8 cellular contexts compared by ENCODE assay signal in genomic region chr20:63230800-63231268, GRCh38. TPM values are rescaled to one million over a fixed set of nuclear protein-coding genes. Genes with fewer than 3 reads are reported as not detected.
DNase-seq lines count a peak whose midpoint lies in the region; ATAC-seq, FAIRE-seq and TF ChIP-seq lines count a peak whose summit lies in the region.

No MANE protein-coding gene starts in this region.

- intact Hi-C loops in HepG2 (cut with micrococcal nuclease; ENCODE audit: unreplicated experiment) (loop anchor here (5.0 kb wide), 1 partner anchor 49 kb away; no protein-coding TSS in a partner anchor), aorta (cut with DNase I) (loop anchor here (2.0 to 5.0 kb wide), 2 partner anchors 174 kb away; no protein-coding TSS in a partner anchor)

- POLR2A ChIA-PET in HepG2 (lab: Yijun Ruan, JAX): interaction anchor here (1.4 kb wide), 1 partner anchor 15 kb away, joined by 3 read pairs; the partner anchor contains the start of gene YTHDF1

- H3K4me1 ChIP-seq in BE2C (no peaks in the 10 kb centered on the region; the same call in 1 of the 2 replicates), HepG2 (ENCODE audit: insufficient read depth, low read length) (peaks cover 34% of the 10 kb centered on the region), aorta (ENCODE audit: control insufficient read depth in 1 of 2, insufficient read depth in 2 of 2, low read length in 2 of 2) (no peaks in the 10 kb centered on the region)

- no peak for TF ChIP-seq POLR2A in HepG2 (IDR thresholded peaks at IDR 0.05; ENCODE audit: insufficient read depth in 1 of 2, low read depth in 2 of 2, low read length in 2 of 2)

- peak overlapping the region; percentile 23 for H2AFZ ChIP-seq in HepG2 (ENCODE audit: low read length)

- H3K4me3 ChIP-seq in BE2C (ENCODE audit: low read depth, low read length) (no peak overlapping the region), LNCaP clone FGC (ENCODE audit: low read depth, low read length) (no peak overlapping the region), HepG2 (replicated peaks in 1 of 3; ENCODE audit: insufficient read depth in 1 of 3, low read depth in 2 of 3, low read length in 3 of 3) (peak overlapping the region in 1 of 3 experiments; percentile 54; a peak in 3 of 6 replicates), aorta (ENCODE audit: low read length in 2 of 2) (no peak overlapping the region)

- H3K9me3 ChIP-seq in BE2C (no peaks in the 10 kb centered on the region), HepG2 (ENCODE audit: low read length) (no peaks in the 10 kb centered on the region), aorta (ENCODE audit: control insufficient read depth, low read length) (no peaks in the 10 kb centered on the region)

- TF ChIP-seq EP300 in HepG2 (IDR thresholded peaks at IDR 0.05; ENCODE audit: low read depth in 2 of 2, low read length in 2 of 2): no peak
- TF ChIP-seq EP300 in HepG2 (CRISPR knock-in tag; IDR thresholded peaks at IDR 0.05; ENCODE audit: borderline replicate concordance): no peak; the same call in 1 of the 2 replicates

- peak overlapping the region; percentile 21; the same call in 1 of the 2 replicates for H3K9ac ChIP-seq in HepG2 (ENCODE audit: insufficient read depth, low read depth, low read length)

- peak; percentile 94 for FAIRE-seq in HepG2 (lab: Jason Lieb, UNC)

- CTCF ChIA-PET in HepG2 (lab: Yijun Ruan, JAX; ENCODE audit: low intra/inter-chr PET ratio, low total read pairs): interaction anchor here (1.6 kb wide), 1 partner anchor 47 kb away, joined by 6 read pairs; no protein-coding TSS in a partner anchor

- peak overlapping the region; percentile 64 for H3K4me2 ChIP-seq in HepG2 (ENCODE audit: low read depth, low read length)

- BruUV-seq in HepG2 (replicated peaks; lab: Mats Ljungman, UMichigan): no TSS peak

- DNase-seq in BE2C (peak; percentile 73), LNCaP clone FGC (ENCODE audit: low read depth) (no peak), cerebellar cortex (ENCODE audit: low spot score) (peak; percentile 90), HepG2 (ENCODE audit: low spot score) (peak; percentile 79), aorta (peak in 1 of 2 donors; percentile 65), LoVo (ENCODE audit: low spot score) (no peak)
- DNase-seq in stimulated activated naive CD4-positive, alpha-beta T cell (lab: John Stamatoyannopoulos, UW): no peak

- H4K20me1 ChIP-seq in HepG2 (ENCODE audit: insufficient read depth, low read length): no peaks in the 10 kb centered on the region

- H3K27ac ChIP-seq in HepG2 (ENCODE audit: extremely low read length, insufficient read depth, low read length): no peak overlapping the region
- no peak overlapping the region for H3K27ac ChIP-seq in aorta (ENCODE audit: low read depth in 1 of 2, low read length in 2 of 2)

- 5% methylated on average over 4 of the region's 17 CpGs for WGBS in HepG2 (ENCODE audit: low lambda C conversion rate)
- 14% methylated on average over 17 of the region's 17 CpGs for WGBS in aorta, 2 donors

- in situ Hi-C loops in HepG2 (cut with HindIII; ENCODE audit: extremely low pct_ligation_motif_present, low pct_unique_long_range_greater_than_20kb): no loop called here

- H3K36me3 ChIP-seq in BE2C (no peaks in the 10 kb centered on the region), HepG2 (replicated peaks in 1 of 2; ENCODE audit: control insufficient read depth in 1 of 2, insufficient read depth in 2 of 2, low read length in 2 of 2) (no peaks in the 10 kb centered on the region), aorta (ENCODE audit: control insufficient read depth in 1 of 2, insufficient read depth in 2 of 2, low read length in 1 of 2) (no peaks in the 10 kb centered on the region)

- ATAC-seq in HepG2: peak; percentile 89
- ATAC-seq in aorta (ENCODE audit: low FRiP score): peak; percentile 53
- no peak for ATAC-seq in HG03565 (IDR thresholded peaks at IDR 0.05; ENCODE audit: unreplicated experiment)

- H3K27me3 ChIP-seq in BE2C: no peaks in the 10 kb centered on the region
- peaks cover 17 to 74% of the 10 kb centered on the region in 2 experiments; a peak in 4 of 5 replicates for H3K27me3 ChIP-seq in HepG2 (ENCODE audit: control insufficient read depth in 1 of 2, insufficient read depth in 2 of 2, low read length in 2 of 2)
- H3K27me3 ChIP-seq in aorta (ENCODE audit: control insufficient read depth in 1 of 2, insufficient read depth in 2 of 2, low read length in 1 of 2): no peaks in the 10 kb centered on the region

- TF ChIP-seq CTCF in BE2C (IDR thresholded peaks at IDR 0.05; ENCODE audit: low read depth, low read length) (peak; percentile 62), LNCaP clone FGC (IDR thresholded peaks at IDR 0.05; ENCODE audit: control insufficient read depth, extremely low read depth, insufficient read depth) (peak; percentile 71), HepG2 (CRISPR knock-in tag; IDR thresholded peaks at IDR 0.05) (peak; percentile 93)

- TF ChIP-seq RAD21 in HepG2 (CRISPR knock-in tag; IDR thresholded peaks at IDR 0.05): peak; percentile 74

- no peaks in the 10 kb centered on the region for H3K79me2 ChIP-seq in HepG2 (ENCODE audit: insufficient read depth, low read length)

RNA-seq across cellular contexts. Expression of gene BIRC7, which starts 4.9 kb away (rescaled TPM):
- 0.56 TPM for polyA plus RNA-seq in BE2C (2012; ENCODE audit: insufficient read depth, insufficient read length, low read depth)
- 0.20 and 0.27 TPM in 2 replicates for total RNA-seq in HepG2 (2016; rRNA removed; fragmentation: Illumina TruSeq; extraction: Trizol)
- total RNA-seq in HepG2 (2016; cell fraction: cytosol; rRNA removed; fragmentation: Illumina TruSeq; extraction: Trizol; ENCODE audit: low read depth): not detected in 2 replicates
- total RNA-seq in HepG2 (2016; cell fraction: insoluble cytoplasmic fraction; rRNA removed; fragmentation: Illumina TruSeq; extraction: Trizol): 0.33 and 0.45 TPM in 2 replicates
- 0.12 and 0.17 TPM in 2 replicates for total RNA-seq in HepG2 (2016; cell fraction: membrane; rRNA removed; fragmentation: Illumina TruSeq; extraction: Trizol)
- total RNA-seq in HepG2 (2016; cell fraction: nucleus; rRNA removed; fragmentation: Illumina TruSeq; extraction: Trizol): 0.28 and 0.53 TPM in 2 replicates
- 5.1 and 8.6 TPM in 2 replicates for polyA plus RNA-seq in HepG2 (2011; rRNA removed)
- polyA plus RNA-seq in HepG2 (2011; cell fraction: cytosol; rRNA removed): 4.3 and 7.9 TPM in 2 replicates
- polyA plus RNA-seq in HepG2 (2011; cell fraction: nucleus; rRNA removed): 81.1 and 86.7 TPM in 2 replicates
- polyA plus RNA-seq in HepG2 (2012): 2.6 and 6.6 TPM in 2 replicates
- 0.14 TPM in 1 of 2 replicates, not detected in the other for polyA plus RNA-seq in HepG2 (2016; cell fraction: cytosol; fragmentation: Illumina TruSeq; extraction: Trizol; ENCODE audit: low read depth)
- polyA plus RNA-seq in HepG2 (2016; cell fraction: insoluble cytoplasmic fraction; fragmentation: Illumina TruSeq; extraction: Trizol; ENCODE audit: low read depth): 0.37 TPM in 1 of 2 replicates, not detected in the other
- 0.29 TPM in 1 of 2 replicates, not detected in the other for polyA plus RNA-seq in HepG2 (2016; cell fraction: membrane; fragmentation: Illumina TruSeq; extraction: Trizol; ENCODE audit: low read depth)
- polyA plus RNA-seq in HepG2 (2016; cell fraction: nucleus; fragmentation: Illumina TruSeq; extraction: Trizol; ENCODE audit: insufficient read depth, low read depth): 0.62 and 0.85 TPM in 2 replicates
- polyA minus RNA-seq in HepG2 (2011; rRNA and poly(A)+ RNA removed; ENCODE audit: low replicate concordance): 0.37 and 4.3 TPM in 2 replicates
- 2.0 and 2.2 TPM in 2 replicates for polyA minus RNA-seq in HepG2 (2011; cell fraction: cytosol; rRNA and poly(A)+ RNA removed)
- polyA minus RNA-seq in HepG2 (2011; cell fraction: nucleus; rRNA and poly(A)+ RNA removed): 6.4 and 9.9 TPM in 2 replicates
- not detected for total RNA-seq in aorta
- polyA plus RNA-seq in aorta: not detected

RNA-seq across cellular contexts. Expression of gene YTHDF1, which starts 14.9 kb away (rescaled TPM):
- 90.9 TPM for polyA plus RNA-seq in BE2C (2012; ENCODE audit: insufficient read depth, insufficient read length, low read depth)
- total RNA-seq in HepG2 (2016; rRNA removed; fragmentation: Illumina TruSeq; extraction: Trizol) (37.7 and 39.8 TPM in 2 replicates), aorta (10 to 100 TPM; 27.2 to 30.4 TPM)
- 15.1 and 15.2 TPM in 2 replicates for total RNA-seq in HepG2 (2016; cell fraction: cytosol; rRNA removed; fragmentation: Illumina TruSeq; extraction: Trizol; ENCODE audit: low read depth)
- 35.8 and 37.7 TPM in 2 replicates for total RNA-seq in HepG2 (2016; cell fraction: insoluble cytoplasmic fraction; rRNA removed; fragmentation: Illumina TruSeq; extraction: Trizol)
- 41.8 and 42.4 TPM in 2 replicates for total RNA-seq in HepG2 (2016; cell fraction: membrane; rRNA removed; fragmentation: Illumina TruSeq; extraction: Trizol)
- total RNA-seq in HepG2 (2016; cell fraction: nucleus; rRNA removed; fragmentation: Illumina TruSeq; extraction: Trizol): 28.2 and 31.2 TPM in 2 replicates
- polyA plus RNA-seq in HepG2 (2011; rRNA removed) (34.5 and 36.4 TPM in 2 replicates), aorta (10 to 100 TPM; 19.8 to 22.2 TPM)
- 27.2 and 28.5 TPM in 2 replicates for polyA plus RNA-seq in HepG2 (2011; cell fraction: cytosol; rRNA removed)
- 36.7 and 41.9 TPM in 2 replicates for polyA plus RNA-seq in HepG2 (2011; cell fraction: nucleus; rRNA removed)
- 36.8 and 38.5 TPM in 2 replicates for polyA plus RNA-seq in HepG2 (2012)
- polyA plus RNA-seq in HepG2 (2016; cell fraction: cytosol; fragmentation: Illumina TruSeq; extraction: Trizol; ENCODE audit: low read depth): 9.5 and 11.3 TPM in 2 replicates
- polyA plus RNA-seq in HepG2 (2016; cell fraction: insoluble cytoplasmic fraction; fragmentation: Illumina TruSeq; extraction: Trizol; ENCODE audit: low read depth): 51.6 and 60.0 TPM in 2 replicates
- polyA plus RNA-seq in HepG2 (2016; cell fraction: membrane; fragmentation: Illumina TruSeq; extraction: Trizol; ENCODE audit: low read depth): 29.6 and 31.9 TPM in 2 replicates
- 75.9 and 78.1 TPM in 2 replicates for polyA plus RNA-seq in HepG2 (2016; cell fraction: nucleus; fragmentation: Illumina TruSeq; extraction: Trizol; ENCODE audit: insufficient read depth, low read depth)
- polyA minus RNA-seq in HepG2 (2011; rRNA and poly(A)+ RNA removed; ENCODE audit: low replicate concordance): 40.3 and 47.9 TPM in 2 replicates
- polyA minus RNA-seq in HepG2 (2011; cell fraction: cytosol; rRNA and poly(A)+ RNA removed): 30.1 and 32.4 TPM in 2 replicates
- polyA minus RNA-seq in HepG2 (2011; cell fraction: nucleus; rRNA and poly(A)+ RNA removed): 17.8 and 21.1 TPM in 2 replicates

RNA-seq across cellular contexts. Expression of gene NKAIN4, which starts 23.4 kb away (rescaled TPM):
- 0.49 TPM for polyA plus RNA-seq in BE2C (2012; ENCODE audit: insufficient read depth, insufficient read length, low read depth)
- total RNA-seq in HepG2 (2016; rRNA removed; fragmentation: Illumina TruSeq; extraction: Trizol): not detected in 2 replicates
- total RNA-seq in HepG2 (2016; cell fraction: cytosol; rRNA removed; fragmentation: Illumina TruSeq; extraction: Trizol; ENCODE audit: low read depth): not detected in 2 replicates
- total RNA-seq in HepG2 (2016; cell fraction: insoluble cytoplasmic fraction; rRNA removed; fragmentation: Illumina TruSeq; extraction: Trizol): not detected in 2 replicates
- not detected in 2 replicates for total RNA-seq in HepG2 (2016; cell fraction: membrane; rRNA removed; fragmentation: Illumina TruSeq; extraction: Trizol)
- not detected in 2 replicates for total RNA-seq in HepG2 (2016; cell fraction: nucleus; rRNA removed; fragmentation: Illumina TruSeq; extraction: Trizol)
- not detected in 2 replicates for polyA plus RNA-seq in HepG2 (2011; rRNA removed)
- polyA plus RNA-seq in HepG2 (2011; cell fraction: cytosol; rRNA removed): not detected in 2 replicates
- polyA plus RNA-seq in HepG2 (2011; cell fraction: nucleus; rRNA removed): not detected in 2 replicates
- polyA plus RNA-seq in HepG2 (2012): 0.27 TPM in 1 of 2 replicates, not detected in the other
- polyA plus RNA-seq in HepG2 (2016; cell fraction: cytosol; fragmentation: Illumina TruSeq; extraction: Trizol; ENCODE audit: low read depth): not detected in 2 replicates
- polyA plus RNA-seq in HepG2 (2016; cell fraction: insoluble cytoplasmic fraction; fragmentation: Illumina TruSeq; extraction: Trizol; ENCODE audit: low read depth): not detected in 2 replicates
- not detected in 2 replicates for polyA plus RNA-seq in HepG2 (2016; cell fraction: membrane; fragmentation: Illumina TruSeq; extraction: Trizol; ENCODE audit: low read depth)
- not detected in 2 replicates for polyA plus RNA-seq in HepG2 (2016; cell fraction: nucleus; fragmentation: Illumina TruSeq; extraction: Trizol; ENCODE audit: insufficient read depth, low read depth)
- not detected in 2 replicates for polyA minus RNA-seq in HepG2 (2011; rRNA and poly(A)+ RNA removed; ENCODE audit: low replicate concordance)
- not detected in 2 replicates for polyA minus RNA-seq in HepG2 (2011; cell fraction: cytosol; rRNA and poly(A)+ RNA removed)
- not detected in 2 replicates for polyA minus RNA-seq in HepG2 (2011; cell fraction: nucleus; rRNA and poly(A)+ RNA removed)
- total RNA-seq in aorta: not detected
- polyA plus RNA-seq in aorta: not detected

RNA-seq across cellular contexts. Expression of gene ARFGAP1, which starts 41.8 kb away (rescaled TPM):
- 329 TPM for polyA plus RNA-seq in BE2C (2012; ENCODE audit: insufficient read depth, insufficient read length, low read depth)
- total RNA-seq in HepG2 (2016; rRNA removed; fragmentation: Illumina TruSeq; extraction: Trizol): 51.4 and 132 TPM in 2 replicates
- total RNA-seq in HepG2 (2016; cell fraction: cytosol; rRNA removed; fragmentation: Illumina TruSeq; extraction: Trizol; ENCODE audit: low read depth): 32.3 and 33.5 TPM in 2 replicates
- total RNA-seq in HepG2 (2016; cell fraction: insoluble cytoplasmic fraction; rRNA removed; fragmentation: Illumina TruSeq; extraction: Trizol): 44.4 and 147 TPM in 2 replicates
- 36.6 and 38.2 TPM in 2 replicates for total RNA-seq in HepG2 (2016; cell fraction: membrane; rRNA removed; fragmentation: Illumina TruSeq; extraction: Trizol)
- total RNA-seq in HepG2 (2016; cell fraction: nucleus; rRNA removed; fragmentation: Illumina TruSeq; extraction: Trizol): 173 and 206 TPM in 2 replicates
- 132 and 173 TPM in 2 replicates for polyA plus RNA-seq in HepG2 (2011; rRNA removed)
- 40.1 and 86.0 TPM in 2 replicates for polyA plus RNA-seq in HepG2 (2011; cell fraction: cytosol; rRNA removed)
- polyA plus RNA-seq in HepG2 (2011; cell fraction: nucleus; rRNA removed): 1,804 and 3,077 TPM in 2 replicates
- 112 and 149 TPM in 2 replicates for polyA plus RNA-seq in HepG2 (2012)
- 5.1 and 5.7 TPM in 2 replicates for polyA plus RNA-seq in HepG2 (2016; cell fraction: cytosol; fragmentation: Illumina TruSeq; extraction: Trizol; ENCODE audit: low read depth)
- 47.2 and 54.2 TPM in 2 replicates for polyA plus RNA-seq in HepG2 (2016; cell fraction: insoluble cytoplasmic fraction; fragmentation: Illumina TruSeq; extraction: Trizol; ENCODE audit: low read depth)
- polyA plus RNA-seq in HepG2 (2016; cell fraction: membrane; fragmentation: Illumina TruSeq; extraction: Trizol; ENCODE audit: low read depth): 13.3 and 16.2 TPM in 2 replicates
- polyA plus RNA-seq in HepG2 (2016; cell fraction: nucleus; fragmentation: Illumina TruSeq; extraction: Trizol; ENCODE audit: insufficient read depth, low read depth): 572 and 622 TPM in 2 replicates
- polyA minus RNA-seq in HepG2 (2011; rRNA and poly(A)+ RNA removed; ENCODE audit: low replicate concordance): 69.2 and 278 TPM in 2 replicates
- polyA minus RNA-seq in HepG2 (2011; cell fraction: cytosol; rRNA and poly(A)+ RNA removed): 47.8 and 61.7 TPM in 2 replicates
- polyA minus RNA-seq in HepG2 (2011; cell fraction: nucleus; rRNA and poly(A)+ RNA removed): 203 and 232 TPM in 2 replicates
- 10 to 100 TPM; 75.6 to 88.2 TPM for total RNA-seq in aorta
- polyA plus RNA-seq in aorta: 100 to 1,000 TPM in 1 of 2 donors, 10 to 100 TPM in 1; 21.7 to 202 TPM

Comparison
In these comparisons a context has a peak if more than half of its experiments do, and no peak if none do; other contexts are left out.
1. DNase-seq: peak in BE2C (single experiment), cerebellar cortex (single experiment) and HepG2 (single experiment); none in LNCaP clone FGC (single experiment), LoVo (single experiment) and stimulated activated naive CD4-positive, alpha-beta T cell (0 of 6).
2. Peak in every context shown above with its lines, with median percentiles within 50 percentile points of each other: CTCF ChIP-seq.